In genomic region chr17:77842148-77842905, GRCh38 we compare ENCODE assay signal across 8 cellular contexts.
DNase-seq lines count a peak whose midpoint lies in the region; ATAC-seq and TF ChIP-seq lines count a peak whose summit lies in the region.

No MANE protein-coding gene starts in this region.

- no peaks in the 10 kb centered on the region for H3K27me3 ChIP-seq in CD8-positive, alpha-beta T cell (ENCODE audit: insufficient read depth, low read length)
- H3K27me3 ChIP-seq in neural progenitor cell: no peaks in the 10 kb centered on the region
- no peaks in the 10 kb centered on the region for H3K27me3 ChIP-seq in Karpas-422 (ENCODE audit: low read length)

- peaks cover 50% of the 10 kb centered on the region for H3K4me1 ChIP-seq in CD8-positive, alpha-beta T cell (ENCODE audit: insufficient read depth, low read length)
- no peaks in the 10 kb centered on the region for H3K4me1 ChIP-seq in neural progenitor cell
- H3K4me1 ChIP-seq in Karpas-422 (ENCODE audit: low read length): peaks cover 14% of the 10 kb centered on the region

- no peak for ATAC-seq in CD8-positive, alpha-beta T cell
- no peak for ATAC-seq in WTC11
- ATAC-seq in GM21515 (IDR thresholded peaks at IDR 0.05; ENCODE audit: unreplicated experiment): no peak
- no peak for ATAC-seq in GM19467 (IDR thresholded peaks at IDR 0.05; ENCODE audit: unreplicated experiment)

- H3K27ac ChIP-seq in CD8-positive, alpha-beta T cell (ENCODE audit: low read depth, low read length): no peak overlapping the region
- H3K27ac ChIP-seq in KOPT-K1 (ENCODE audit: low read depth, low read length, poor library complexity, severe bottlenecking) (peak overlapping the region; percentile 85), neural progenitor cell (no peak overlapping the region), Karpas-422 (ENCODE audit: low read length) (no peak overlapping the region)

- no peak for DNase-seq in CD8-positive, alpha-beta T cell
- DNase-seq in WTC11 (ENCODE audit: low spot score) (peak; percentile 8), iris pigment epithelial cell (ENCODE audit: low read depth) (peak; percentile 49), neural progenitor cell (ENCODE audit: low spot score) (no peak), Karpas-422 (no peak)

- H3K4me3 ChIP-seq in CD8-positive, alpha-beta T cell (ENCODE audit: low read depth, low read length): no peak overlapping the region
- H3K4me3 ChIP-seq in neural progenitor cell (no peak overlapping the region), Karpas-422 (ENCODE audit: low read length) (no peak overlapping the region)

- POLR2A ChIA-PET in CD8-positive, alpha-beta T cell (lab: Charles Lee): interaction anchor here (0.7 to 4.0 kb wide), 2 partner anchors 116 to 281 kb away, joined by 5 to 24 read pairs; partner anchors contain the start of gene TNRC6C
- POLR2A ChIA-PET in WTC11 (lab: Charles Lee): interaction anchor here (0.7 kb wide), 1 partner anchor 60 kb away, joined by 3 read pairs; no protein-coding TSS in a partner anchor

- H3K9ac ChIP-seq in neural progenitor cell (no peak overlapping the region), Karpas-422 (ENCODE audit: low read length) (no peak overlapping the region)

- H3K4me1 Mint-ChIP-seq in CD8-positive, alpha-beta T cell (ENCODE audit: low read depth): peaks cover 61% of the 10 kb centered on the region
- H3K4me1 Mint-ChIP-seq in WTC11: peaks cover 27% of the 10 kb centered on the region
- peaks cover 8% of the 10 kb centered on the region for H3K4me1 Mint-ChIP-seq in neural progenitor cell

- no peaks in the 10 kb centered on the region for H3K36me3 ChIP-seq in CD8-positive, alpha-beta T cell (ENCODE audit: insufficient read depth, low read length)
- H3K36me3 ChIP-seq in KOPT-K1 (ENCODE audit: insufficient read depth, low read length) (no peaks in the 10 kb centered on the region), neural progenitor cell (no peaks in the 10 kb centered on the region), Karpas-422 (ENCODE audit: insufficient read depth, low read length) (no peaks in the 10 kb centered on the region)

- no peak for TF ChIP-seq CTCF in CD8-positive, alpha-beta T cell (IDR thresholded peaks at IDR 0.05)
- TF ChIP-seq CTCF in WTC11 (IDR thresholded peaks at IDR 0.05) (no peak), neural progenitor cell (IDR thresholded peaks at IDR 0.05) (no peak)

- intact Hi-C loops in CD8-positive, alpha-beta T cell (cut with DNase I, micrococcal nuclease): loop anchor here in 1 of 2 experiments (5.0 kb wide), 1 partner anchor 115 kb away; the partner anchor contains the start of gene TNRC6C

- no peak overlapping the region for H3K4me3 Mint-ChIP-seq in CD8-positive, alpha-beta T cell
- H3K4me3 Mint-ChIP-seq in WTC11: no peak overlapping the region
- H3K4me3 Mint-ChIP-seq in neural progenitor cell: no peak overlapping the region

- H3K4me2 ChIP-seq in neural progenitor cell (no peak overlapping the region), Karpas-422 (ENCODE audit: low read depth, low read length, poor library complexity, severe bottlenecking) (no peak overlapping the region)

- H2AFZ ChIP-seq in neural progenitor cell (replicated peaks): no peak overlapping the region
- no peak overlapping the region for H2AFZ ChIP-seq in Karpas-422 (ENCODE audit: low read length)

- H3K27me3 Mint-ChIP-seq in CD8-positive, alpha-beta T cell (ENCODE audit: low read depth): no peaks in the 10 kb centered on the region
- H3K27me3 Mint-ChIP-seq in WTC11 (ENCODE audit: low read depth): no peaks in the 10 kb centered on the region; the same call in 1 of the 2 replicates
- peaks cover 5% of the 10 kb centered on the region for H3K27me3 Mint-ChIP-seq in neural progenitor cell (ENCODE audit: insufficient read depth, low read depth)

- H3K36me3 Mint-ChIP-seq in CD8-positive, alpha-beta T cell: no peaks in the 10 kb centered on the region
- no peaks in the 10 kb centered on the region for H3K36me3 Mint-ChIP-seq in WTC11
- no peaks in the 10 kb centered on the region for H3K36me3 Mint-ChIP-seq in neural progenitor cell

- no peaks in the 10 kb centered on the region for H3K9me3 ChIP-seq in CD8-positive, alpha-beta T cell (ENCODE audit: low read length)
- H3K9me3 ChIP-seq in KOPT-K1 (ENCODE audit: insufficient read depth, low read length, poor library complexity, severe bottlenecking) (peaks cover 5% of the 10 kb centered on the region), neural progenitor cell (ENCODE audit: low read depth) (no peaks in the 10 kb centered on the region), Karpas-422 (ENCODE audit: low read length) (no peaks in the 10 kb centered on the region)

- H3F3A ChIP-seq in neural progenitor cell (ENCODE audit: low read depth): no peaks in the 10 kb centered on the region

- H3K79me2 ChIP-seq in neural progenitor cell (ENCODE audit: low read depth): no peaks in the 10 kb centered on the region
- H3K79me2 ChIP-seq in Karpas-422 (ENCODE audit: low read length): no peaks in the 10 kb centered on the region

- peak overlapping the region; percentile 93 for H3K27ac Mint-ChIP-seq in CD8-positive, alpha-beta T cell
- H3K27ac Mint-ChIP-seq in WTC11: no peak overlapping the region
- H3K27ac Mint-ChIP-seq in neural progenitor cell: no peak overlapping the region

- no peaks in the 10 kb centered on the region for H3K9me3 Mint-ChIP-seq in CD8-positive, alpha-beta T cell
- H3K9me3 Mint-ChIP-seq in WTC11 (no peaks in the 10 kb centered on the region), neural progenitor cell (no peaks in the 10 kb centered on the region)

- CTCF ChIA-PET in CD8-positive, alpha-beta T cell (lab: Charles Lee): interaction anchor here (0.7 to 1.0 kb wide), 3 partner anchors 8 to 300 kb away, joined by 3 read pairs; no protein-coding TSS in a partner anchor
- CTCF ChIA-PET in WTC11 (lab: Charles Lee): no interaction called here

- H4K20me1 ChIP-seq in neural progenitor cell (ENCODE audit: low read depth) (no peaks in the 10 kb centered on the region), Karpas-422 (ENCODE audit: insufficient read depth, low read depth, low read length) (peaks cover 5% of the 10 kb centered on the region; the same call in 1 of the 2 replicates)

- H3K9me2 ChIP-seq in Karpas-422 (replicated peaks; ENCODE audit: insufficient read depth, low read length): no peaks in the 10 kb centered on the region

TF ChIP-seq in WTC11, 78 proteins besides CTCF, POLR2A, EP300 and RAD21 (continues in another document):
- TF ChIP-seq ZBTB21 (CRISPR knock-in tag; IDR thresholded peaks at IDR 0.05; ENCODE audit: borderline replicate concordance) (no peak), ZSCAN18 (CRISPR knock-in tag; IDR thresholded peaks at IDR 0.05) (no peak), ZNF219 (CRISPR knock-in tag; IDR thresholded peaks at IDR 0.05; ENCODE audit: borderline replicate concordance) (no peak), ZNF121 (CRISPR knock-in tag; IDR thresholded peaks at IDR 0.05) (no peak), KAT7 (CRISPR knock-in tag; IDR thresholded peaks at IDR 0.05; ENCODE audit: borderline replicate concordance) (no peak), NR1H2 (CRISPR knock-in tag; IDR thresholded peaks at IDR 0.05) (no peak), RELA (CRISPR knock-in tag; IDR thresholded peaks at IDR 0.05; ENCODE audit: borderline replicate concordance) (no peak), GTF2I (CRISPR knock-in tag; conservative IDR thresholded peaks at IDR 0.05) (no peak), MLX (CRISPR knock-in tag; IDR thresholded peaks at IDR 0.05) (no peak)
- TF ChIP-seq, protein P1, sequence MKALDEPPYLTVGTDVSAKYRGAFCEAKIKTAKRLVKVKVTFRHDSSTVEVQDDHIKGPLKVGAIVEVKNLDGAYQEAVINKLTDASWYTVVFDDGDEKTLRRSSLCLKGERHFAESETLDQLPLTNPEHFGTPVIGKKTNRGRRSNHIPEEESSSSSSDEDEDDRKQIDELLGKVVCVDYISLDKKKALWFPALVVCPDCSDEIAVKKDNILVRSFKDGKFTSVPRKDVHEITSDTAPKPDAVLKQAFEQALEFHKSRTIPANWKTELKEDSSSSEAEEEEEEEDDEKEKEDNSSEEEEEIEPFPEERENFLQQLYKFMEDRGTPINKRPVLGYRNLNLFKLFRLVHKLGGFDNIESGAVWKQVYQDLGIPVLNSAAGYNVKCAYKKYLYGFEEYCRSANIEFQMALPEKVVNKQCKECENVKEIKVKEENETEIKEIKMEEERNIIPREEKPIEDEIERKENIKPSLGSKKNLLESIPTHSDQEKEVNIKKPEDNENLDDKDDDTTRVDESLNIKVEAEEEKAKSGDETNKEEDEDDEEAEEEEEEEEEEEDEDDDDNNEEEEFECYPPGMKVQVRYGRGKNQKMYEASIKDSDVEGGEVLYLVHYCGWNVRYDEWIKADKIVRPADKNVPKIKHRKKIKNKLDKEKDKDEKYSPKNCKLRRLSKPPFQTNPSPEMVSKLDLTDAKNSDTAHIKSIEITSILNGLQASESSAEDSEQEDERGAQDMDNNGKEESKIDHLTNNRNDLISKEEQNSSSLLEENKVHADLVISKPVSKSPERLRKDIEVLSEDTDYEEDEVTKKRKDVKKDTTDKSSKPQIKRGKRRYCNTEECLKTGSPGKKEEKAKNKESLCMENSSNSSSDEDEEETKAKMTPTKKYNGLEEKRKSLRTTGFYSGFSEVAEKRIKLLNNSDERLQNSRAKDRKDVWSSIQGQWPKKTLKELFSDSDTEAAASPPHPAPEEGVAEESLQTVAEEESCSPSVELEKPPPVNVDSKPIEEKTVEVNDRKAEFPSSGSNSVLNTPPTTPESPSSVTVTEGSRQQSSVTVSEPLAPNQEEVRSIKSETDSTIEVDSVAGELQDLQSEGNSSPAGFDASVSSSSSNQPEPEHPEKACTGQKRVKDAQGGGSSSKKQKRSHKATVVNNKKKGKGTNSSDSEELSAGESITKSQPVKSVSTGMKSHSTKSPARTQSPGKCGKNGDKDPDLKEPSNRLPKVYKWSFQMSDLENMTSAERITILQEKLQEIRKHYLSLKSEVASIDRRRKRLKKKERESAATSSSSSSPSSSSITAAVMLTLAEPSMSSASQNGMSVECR (CRISPR knock-in tag; IDR thresholded peaks at IDR 0.05; ENCODE audit: borderline replicate concordance): no peak

Comparison
In these comparisons a context has a peak if more than half of its experiments do, and no peak if none do; other contexts are left out.
1. DNase-seq: peak in WTC11 (single experiment) and iris pigment epithelial cell (single experiment); none in CD8-positive, alpha-beta T cell (0 of 7), neural progenitor cell (single experiment) and Karpas-422 (single experiment).